In the genomic region with DNA sequence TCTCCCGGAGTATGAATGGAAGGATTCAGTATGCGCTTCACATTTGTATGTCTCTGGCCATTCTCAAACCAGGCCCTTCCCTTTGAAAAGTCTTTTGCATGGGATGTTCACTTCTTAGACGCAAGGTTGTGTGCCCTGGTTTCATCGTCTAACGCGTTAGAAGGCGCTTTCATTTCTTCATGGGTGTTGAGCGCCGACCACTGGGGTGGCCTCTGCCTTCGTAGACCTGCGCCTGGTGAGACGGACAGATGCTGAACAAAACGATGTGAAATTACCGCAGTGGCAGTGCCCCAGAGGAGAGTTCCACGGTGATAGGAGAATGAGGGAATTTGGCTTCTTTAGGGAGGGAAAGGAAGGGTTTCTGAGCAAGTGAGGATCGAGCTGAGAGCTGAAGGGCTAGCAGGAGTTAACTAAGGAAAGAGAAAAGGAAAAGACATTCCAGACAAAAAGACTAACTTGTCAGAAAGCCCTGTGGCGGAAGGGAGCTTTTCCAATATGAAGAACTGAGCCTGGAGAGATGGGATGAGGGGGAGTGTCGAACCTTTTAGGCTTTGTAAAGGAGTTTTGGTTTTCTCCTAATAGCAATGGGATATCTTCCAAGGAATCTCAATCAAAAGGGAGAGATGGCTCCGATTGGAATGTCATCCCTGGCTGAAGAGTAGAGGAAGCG, we compare ENCODE assay signal across 8 cellular contexts. TPM values are rescaled to one million over a fixed set of nuclear protein-coding genes. Genes with fewer than 3 reads are reported as not detected.
DNase-seq lines count a peak whose midpoint lies in the region; ATAC-seq and TF ChIP-seq lines count a peak whose summit lies in the region.

No MANE protein-coding gene starts in this region.

- CTCF ChIA-PET in OCI-LY7 (lab: Charles Lee; ENCODE audit: unreplicated experiment): no interaction called here

- peak; percentile 14 for ATAC-seq in HG02840 (IDR thresholded peaks at IDR 0.05; ENCODE audit: low FRiP score, unreplicated experiment)

- peaks cover 18% of the 10 kb centered on the region for H3K36me3 Mint-ChIP-seq in activated naive CD8-positive, alpha-beta T cell treated with anti-CD3 and anti-CD28 coated beads for 36 hours

- no peaks in the 10 kb centered on the region for H3K9me3 ChIP-seq in OCI-LY7 (ENCODE audit: low read length)

- H3K4me3 Mint-ChIP-seq in activated naive CD8-positive, alpha-beta T cell treated with anti-CD3 and anti-CD28 coated beads for 36 hours: no peak overlapping the region

- peaks cover 87% of the 10 kb centered on the region for H3K79me2 ChIP-seq in OCI-LY7 (ENCODE audit: insufficient read depth, low read depth, low read length)

- TF ChIP-seq CTCF in OCI-LY7 (conservative IDR thresholded peaks at IDR 0.05; ENCODE audit: low read length): peak; percentile 63; the same call in 1 of the 2 replicates

- peaks cover 43% of the 10 kb centered on the region for H3K36me3 ChIP-seq in OCI-LY7 (ENCODE audit: insufficient read depth, low read length)

- peak overlapping the region; percentile 91 for H3K27ac ChIP-seq in OCI-LY7 (ENCODE audit: low read depth, low read length, poor library complexity, severe bottlenecking)

- H3K27ac Mint-ChIP-seq in activated naive CD8-positive, alpha-beta T cell treated with anti-CD3 and anti-CD28 coated beads for 36 hours: no peak overlapping the region

- H3K4me1 Mint-ChIP-seq in activated naive CD8-positive, alpha-beta T cell treated with anti-CD3 and anti-CD28 coated beads for 36 hours: peaks cover 29% of the 10 kb centered on the region

- H3K9me3 Mint-ChIP-seq in activated naive CD8-positive, alpha-beta T cell treated with anti-CD3 and anti-CD28 coated beads for 36 hours: no peaks in the 10 kb centered on the region

- peaks cover 41% of the 10 kb centered on the region for H3K4me1 ChIP-seq in OCI-LY7 (ENCODE audit: insufficient read depth, low read length, poor library complexity, severe bottlenecking)

- POLR2A ChIA-PET in OCI-LY7 (lab: Charles Lee): interaction anchor here (0.7 to 1.6 kb wide), 6 partner anchors 29 to 87 kb away, joined by 3 to 5 read pairs (median 3); partner anchors contain the start of gene TBCE

- no TSS peak for BruUV-seq in OCI-LY7 (replicated peaks; lab: Mats Ljungman, UMichigan)

- intact Hi-C loops in OCI-LY7 (cut with micrococcal nuclease; ENCODE audit: unreplicated experiment): loop anchor here (1.0 to 5.0 kb wide), 6 partner anchors 86 to 953 kb away; partner anchors contain the start of genes B3GALNT2, ERO1B, RBM34 and TOMM20

- H4K20me1 ChIP-seq in OCI-LY7 (ENCODE audit: insufficient read depth, low read length): peaks cover 28% of the 10 kb centered on the region; the same call in 1 of the 2 replicates

- peak; percentile 50 for DNase-seq in NK-92 treated with Interleukin-12 subunit alpha and Interleukin-12 subunit beta, amount 100 ng/mL, for 24 hours (lab: John Stamatoyannopoulos, UW)
- DNase-seq in NK-92 (lab: John Stamatoyannopoulos, UW; ENCODE audit: unreplicated experiment) (no peak), OCI-LY7 (ENCODE audit: low spot score) (peak; percentile 84), epidermal melanocyte (ENCODE audit: insufficient read length, low spot score) (no peak)
- peak; percentile 59 for DNase-seq in activated naive CD8-positive, alpha-beta T cell treated with anti-CD3 and anti-CD28 coated beads for 36 hours
- DNase-seq in stimulated activated CD4-positive, alpha-beta T cell treated with anti-CD3 and anti-CD28 coated beads, Interleukin-12 subunit alpha, Interleukin-12 subunit beta, amount 100 ng/mL, for 48 hours (ENCODE audit: low read depth in 2 of 3, low spot score in 1 of 3): peak; percentile 21 to 41 (median 29)

- H3K9me2 ChIP-seq in OCI-LY7 (ENCODE audit: insufficient read depth, low read length): no peaks in the 10 kb centered on the region

- peak overlapping the region; percentile 92 for H3K4me2 ChIP-seq in OCI-LY7 (ENCODE audit: low read length)

- H3K4me3 ChIP-seq in OCI-LY7 (ENCODE audit: low read depth, low read length, poor library complexity, severe bottlenecking) (peak overlapping the region; percentile 87), iPS-11a (ENCODE audit: low read depth, low read length) (peak overlapping the region; percentile 95)

- peak overlapping the region; percentile 63; the same call in 1 of the 2 replicates for H2AFZ ChIP-seq in OCI-LY7 (ENCODE audit: low read length)

- no peaks in the 10 kb centered on the region for H3K27me3 Mint-ChIP-seq in activated naive CD8-positive, alpha-beta T cell treated with anti-CD3 and anti-CD28 coated beads for 36 hours

RNA-seq across cellular contexts. Expression of gene GGPS1, which starts 0.9 kb away (rescaled TPM):
- 8.0 and 21.9 TPM in 2 replicates for total RNA-seq in OCI-LY7 (2014; rRNA removed; shearing (Covaris generic))
- 27.3 and 30.8 TPM in 2 replicates for total RNA-seq in OCI-LY7 (2022)
- total RNA-seq in activated naive CD8-positive, alpha-beta T cell treated with anti-CD3 and anti-CD28 coated beads for 36 hours: 10 to 100 TPM; 29.4 to 29.5 TPM

RNA-seq across cellular contexts. Expression of gene ARID4B, which starts 1.3 kb away (rescaled TPM):
- 28.7 and 39.3 TPM in 2 replicates for total RNA-seq in OCI-LY7 (2014; rRNA removed; shearing (Covaris generic))
- total RNA-seq in OCI-LY7 (2022): 44.9 and 46.4 TPM in 2 replicates
- 10 to 100 TPM; 30.1 to 30.6 TPM for total RNA-seq in activated naive CD8-positive, alpha-beta T cell treated with anti-CD3 and anti-CD28 coated beads for 36 hours

RNA-seq across cellular contexts. Expression of gene TBCE, which starts 38.0 kb away (rescaled TPM):
- 30.2 and 30.7 TPM in 2 replicates for total RNA-seq in OCI-LY7 (2014; rRNA removed; shearing (Covaris generic))
- 26.9 and 32.6 TPM in 2 replicates for total RNA-seq in OCI-LY7 (2022)
- total RNA-seq in activated naive CD8-positive, alpha-beta T cell treated with anti-CD3 and anti-CD28 coated beads for 36 hours: 10 to 100 TPM; 23.3 to 25.4 TPM

Comparison
In these comparisons a context has a peak if more than half of its experiments do, and no peak if none do; other contexts are left out.
1. DNase-seq: peak in NK-92 treated with Interleukin-12 subunit alpha and Interleukin-12 subunit beta, amount 100 ng/mL, for 24 hours (single experiment), OCI-LY7 (single experiment), activated naive CD8-positive, alpha-beta T cell treated with anti-CD3 and anti-CD28 coated beads for 36 hours (single experiment) and stimulated activated CD4-positive, alpha-beta T cell treated with anti-CD3 and anti-CD28 coated beads, Interleukin-12 subunit alpha, Interleukin-12 subunit beta, amount 100 ng/mL, for 48 hours (3 of 3); none in NK-92 (single experiment) and epidermal melanocyte (single experiment).